In the genomic region with DNA sequence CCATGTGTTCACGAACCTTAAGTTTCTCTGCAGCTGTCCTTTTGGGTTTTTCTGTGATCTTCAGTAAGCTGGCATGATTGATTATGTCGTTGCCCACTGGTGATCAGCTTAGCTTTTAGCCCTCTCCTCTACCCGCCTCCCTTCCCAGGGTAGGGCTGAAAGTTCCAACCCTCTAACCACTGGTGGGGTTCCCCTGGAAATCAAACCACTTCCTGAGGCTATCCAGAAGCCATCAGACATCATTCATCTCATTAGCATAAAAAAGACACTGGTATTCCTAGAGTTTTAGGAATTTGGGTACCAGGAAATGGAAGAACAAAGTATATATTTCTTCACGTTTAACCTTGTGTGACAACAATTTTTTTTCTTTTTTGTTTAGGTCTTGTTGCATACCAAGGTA, we compare ENCODE assay signal across 2 cellular contexts.
TF ChIP-seq lines count a peak whose summit lies in the region.

No MANE protein-coding gene starts in this region.

TF ChIP-seq in GM23338, 12 proteins besides CTCF, POLR2A, EP300 and RAD21:
- TF ChIP-seq, protein P1, sequence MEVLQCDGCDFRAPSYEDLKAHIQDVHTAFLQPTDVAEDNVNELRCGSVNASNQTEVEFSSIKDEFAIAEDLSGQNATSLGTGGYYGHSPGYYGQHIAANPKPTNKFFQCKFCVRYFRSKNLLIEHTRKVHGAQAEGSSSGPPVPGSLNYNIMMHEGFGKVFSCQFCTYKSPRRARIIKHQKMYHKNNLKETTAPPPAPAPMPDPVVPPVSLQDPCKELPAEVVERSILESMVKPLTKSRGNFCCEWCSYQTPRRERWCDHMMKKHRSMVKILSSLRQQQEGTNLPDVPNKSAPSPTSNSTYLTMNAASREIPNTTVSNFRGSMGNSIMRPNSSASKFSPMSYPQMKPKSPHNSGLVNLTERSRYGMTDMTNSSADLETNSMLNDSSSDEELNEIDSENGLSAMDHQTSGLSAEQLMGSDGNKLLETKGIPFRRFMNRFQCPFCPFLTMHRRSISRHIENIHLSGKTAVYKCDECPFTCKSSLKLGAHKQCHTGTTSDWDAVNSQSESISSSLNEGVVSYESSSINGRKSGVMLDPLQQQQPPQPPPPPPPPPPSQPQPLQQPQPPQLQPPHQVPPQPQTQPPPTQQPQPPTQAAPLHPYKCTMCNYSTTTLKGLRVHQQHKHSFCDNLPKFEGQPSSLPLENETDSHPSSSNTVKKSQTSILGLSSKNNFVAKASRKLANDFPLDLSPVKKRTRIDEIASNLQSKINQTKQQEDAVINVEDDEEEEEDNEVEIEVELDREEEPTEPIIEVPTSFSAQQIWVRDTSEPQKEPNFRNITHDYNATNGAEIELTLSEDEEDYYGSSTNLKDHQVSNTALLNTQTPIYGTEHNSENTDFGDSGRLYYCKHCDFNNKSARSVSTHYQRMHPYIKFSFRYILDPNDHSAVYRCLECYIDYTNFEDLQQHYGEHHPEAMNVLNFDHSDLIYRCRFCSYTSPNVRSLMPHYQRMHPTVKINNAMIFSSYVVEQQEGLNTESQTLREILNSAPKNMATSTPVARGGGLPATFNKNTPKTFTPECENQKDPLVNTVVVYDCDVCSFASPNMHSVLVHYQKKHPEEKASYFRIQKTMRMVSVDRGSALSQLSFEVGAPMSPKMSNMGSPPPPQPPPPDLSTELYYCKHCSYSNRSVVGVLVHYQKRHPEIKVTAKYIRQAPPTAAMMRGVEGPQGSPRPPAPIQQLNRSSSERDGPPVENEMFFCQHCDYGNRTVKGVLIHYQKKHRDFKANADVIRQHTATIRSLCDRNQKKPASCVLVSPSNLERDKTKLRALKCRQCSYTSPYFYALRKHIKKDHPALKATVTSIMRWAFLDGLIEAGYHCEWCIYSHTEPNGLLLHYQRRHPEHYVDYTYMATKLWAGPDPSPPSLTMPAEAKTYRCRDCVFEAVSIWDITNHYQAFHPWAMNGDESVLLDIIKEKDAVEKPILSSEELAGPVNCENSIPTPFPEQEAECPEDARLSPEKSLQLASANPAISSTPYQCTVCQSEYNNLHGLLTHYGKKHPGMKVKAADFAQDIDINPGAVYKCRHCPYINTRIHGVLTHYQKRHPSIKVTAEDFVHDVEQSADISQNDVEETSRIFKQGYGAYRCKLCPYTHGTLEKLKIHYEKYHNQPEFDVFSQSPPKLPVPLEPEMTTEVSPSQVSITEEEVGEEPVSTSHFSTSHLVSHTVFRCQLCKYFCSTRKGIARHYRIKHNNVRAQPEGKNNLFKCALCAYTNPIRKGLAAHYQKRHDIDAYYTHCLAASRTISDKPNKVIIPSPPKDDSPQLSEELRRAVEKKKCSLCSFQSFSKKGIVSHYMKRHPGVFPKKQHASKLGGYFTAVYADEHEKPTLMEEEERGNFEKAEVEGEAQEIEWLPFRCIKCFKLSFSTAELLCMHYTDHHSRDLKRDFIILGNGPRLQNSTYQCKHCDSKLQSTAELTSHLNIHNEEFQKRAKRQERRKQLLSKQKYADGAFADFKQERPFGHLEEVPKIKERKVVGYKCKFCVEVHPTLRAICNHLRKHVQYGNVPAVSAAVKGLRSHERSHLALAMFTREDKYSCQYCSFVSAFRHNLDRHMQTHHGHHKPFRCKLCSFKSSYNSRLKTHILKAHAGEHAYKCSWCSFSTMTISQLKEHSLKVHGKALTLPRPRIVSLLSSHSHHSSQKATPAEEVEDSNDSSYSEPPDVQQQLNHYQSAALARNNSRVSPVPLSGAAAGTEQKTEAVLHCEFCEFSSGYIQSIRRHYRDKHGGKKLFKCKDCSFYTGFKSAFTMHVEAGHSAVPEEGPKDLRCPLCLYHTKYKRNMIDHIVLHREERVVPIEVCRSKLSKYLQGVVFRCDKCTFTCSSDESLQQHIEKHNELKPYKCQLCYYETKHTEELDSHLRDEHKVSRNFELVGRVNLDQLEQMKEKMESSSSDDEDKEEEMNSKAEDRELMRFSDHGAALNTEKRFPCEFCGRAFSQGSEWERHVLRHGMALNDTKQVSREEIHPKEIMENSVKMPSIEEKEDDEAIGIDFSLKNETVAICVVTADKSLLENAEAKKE (CRISPR knock-in tag; IDR thresholded peaks at IDR 0.05), result no peak
- TF ChIP-seq, protein P2, sequence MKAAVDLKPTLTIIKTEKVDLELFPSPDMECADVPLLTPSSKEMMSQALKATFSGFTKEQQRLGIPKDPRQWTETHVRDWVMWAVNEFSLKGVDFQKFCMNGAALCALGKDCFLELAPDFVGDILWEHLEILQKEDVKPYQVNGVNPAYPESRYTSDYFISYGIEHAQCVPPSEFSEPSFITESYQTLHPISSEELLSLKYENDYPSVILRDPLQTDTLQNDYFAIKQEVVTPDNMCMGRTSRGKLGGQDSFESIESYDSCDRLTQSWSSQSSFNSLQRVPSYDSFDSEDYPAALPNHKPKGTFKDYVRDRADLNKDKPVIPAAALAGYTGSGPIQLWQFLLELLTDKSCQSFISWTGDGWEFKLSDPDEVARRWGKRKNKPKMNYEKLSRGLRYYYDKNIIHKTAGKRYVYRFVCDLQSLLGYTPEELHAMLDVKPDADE (IDR thresholded peaks at IDR 0.05), result peak; percentile 53; the same call in 1 of the 2 replicates
- peak; percentile 99 for TF ChIP-seq NANOG (IDR thresholded peaks at IDR 0.05; ENCODE audit: borderline replicate concordance)
- TF ChIP-seq STAT1 (IDR thresholded peaks at IDR 0.05; ENCODE audit: unreplicated experiment), result no peak

TF ChIP-seq in GM12878, 131 proteins besides CTCF, POLR2A, EP300 and RAD21:
- TF ChIP-seq, protein P3, sequence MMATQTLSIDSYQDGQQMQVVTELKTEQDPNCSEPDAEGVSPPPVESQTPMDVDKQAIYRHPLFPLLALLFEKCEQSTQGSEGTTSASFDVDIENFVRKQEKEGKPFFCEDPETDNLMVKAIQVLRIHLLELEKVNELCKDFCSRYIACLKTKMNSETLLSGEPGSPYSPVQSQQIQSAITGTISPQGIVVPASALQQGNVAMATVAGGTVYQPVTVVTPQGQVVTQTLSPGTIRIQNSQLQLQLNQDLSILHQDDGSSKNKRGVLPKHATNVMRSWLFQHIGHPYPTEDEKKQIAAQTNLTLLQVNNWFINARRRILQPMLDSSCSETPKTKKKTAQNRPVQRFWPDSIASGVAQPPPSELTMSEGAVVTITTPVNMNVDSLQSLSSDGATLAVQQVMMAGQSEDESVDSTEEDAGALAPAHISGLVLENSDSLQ (IDR thresholded peaks at IDR 0.05), result 0 out of 2 replicates have a peak, but pooled peaks have one; percentile 30
- TF ChIP-seq, protein P4, sequence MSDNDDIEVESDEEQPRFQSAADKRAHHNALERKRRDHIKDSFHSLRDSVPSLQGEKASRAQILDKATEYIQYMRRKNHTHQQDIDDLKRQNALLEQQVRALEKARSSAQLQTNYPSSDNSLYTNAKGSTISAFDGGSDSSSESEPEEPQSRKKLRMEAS (IDR thresholded peaks at IDR 0.05; ENCODE audit: low read depth, low read length), result no peak
- TF ChIP-seq ZNF217 (IDR thresholded peaks at IDR 0.05), result no peak
- TF ChIP-seq, protein P5, sequence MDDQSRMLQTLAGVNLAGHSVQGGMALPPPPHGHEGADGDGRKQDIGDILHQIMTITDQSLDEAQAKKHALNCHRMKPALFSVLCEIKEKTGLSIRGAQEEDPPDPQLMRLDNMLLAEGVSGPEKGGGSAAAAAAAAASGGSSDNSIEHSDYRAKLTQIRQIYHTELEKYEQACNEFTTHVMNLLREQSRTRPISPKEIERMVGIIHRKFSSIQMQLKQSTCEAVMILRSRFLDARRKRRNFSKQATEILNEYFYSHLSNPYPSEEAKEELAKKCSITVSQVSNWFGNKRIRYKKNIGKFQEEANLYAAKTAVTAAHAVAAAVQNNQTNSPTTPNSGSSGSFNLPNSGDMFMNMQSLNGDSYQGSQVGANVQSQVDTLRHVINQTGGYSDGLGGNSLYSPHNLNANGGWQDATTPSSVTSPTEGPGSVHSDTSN (IDR thresholded peaks at IDR 0.05; ENCODE audit: insufficient replicate concordance, low read depth, low read length), result no peak
